ENCODE assay signal across 7 cellular contexts in the genomic region with DNA sequence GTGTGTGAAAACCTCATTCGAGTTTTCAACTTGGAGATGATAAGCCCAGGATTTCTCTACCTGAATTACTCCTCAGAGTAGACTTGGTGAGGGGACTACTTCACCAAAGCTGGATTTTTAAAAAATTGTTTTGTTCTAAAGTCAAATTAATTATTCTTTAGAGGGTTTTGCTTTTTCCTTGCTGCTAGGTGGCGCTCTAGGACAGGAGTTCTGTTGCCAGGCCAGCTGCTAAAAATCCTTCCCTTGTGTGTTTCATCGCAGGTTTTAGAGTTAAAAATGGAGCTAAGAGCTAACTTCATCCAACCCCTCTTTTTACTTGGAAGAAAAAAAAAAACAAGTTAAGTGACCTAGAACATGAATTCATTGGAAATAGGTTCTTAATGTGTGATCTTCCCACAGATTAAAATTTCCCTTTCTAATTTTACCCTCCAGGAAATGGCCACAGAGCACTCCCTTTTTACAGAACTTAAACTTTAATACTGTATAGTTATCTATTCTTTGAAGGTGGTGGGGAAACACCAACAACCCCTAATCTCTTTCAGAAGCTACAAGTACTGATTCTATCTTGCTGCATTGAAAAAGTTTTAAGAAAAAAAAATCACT. TPM values are rescaled to one million over a fixed set of nuclear protein-coding genes. Genes with fewer than 3 reads are reported as not detected.
A peak's percentile ranks its signal among the peaks of the same experiment; 100 is the strongest.
DNase-seq lines count a peak whose midpoint lies in the region; ATAC-seq and TF ChIP-seq lines count a peak whose summit lies in the region.

No MANE protein-coding gene starts in this region.

- no peaks in the 10 kb centered on the region for H4K20me1 ChIP-seq in MM.1S (ENCODE audit: insufficient read depth, low read length)
- no peaks in the 10 kb centered on the region for H4K20me1 ChIP-seq in hepatocyte (ENCODE audit: insufficient read depth, poor library complexity, severe bottlenecking)

- TF ChIP-seq CTCF in GM06990 (IDR thresholded peaks at IDR 0.05; ENCODE audit: insufficient read depth, low read length, poor library complexity, severe bottlenecking) (peak; percentile 72), MM.1S (IDR thresholded peaks at IDR 0.05; ENCODE audit: low read length) (peak; percentile 89), hepatocyte (IDR thresholded peaks at IDR 0.05; ENCODE audit: poor library complexity) (peak; percentile 86)

- no peaks in the 10 kb centered on the region for H3K9me3 ChIP-seq in MM.1S (replicated peaks; ENCODE audit: insufficient read depth, low read length)
- no peaks in the 10 kb centered on the region for H3K9me3 ChIP-seq in hepatocyte (ENCODE audit: low read depth)

- no peak overlapping the region for H3K9ac ChIP-seq in MM.1S (ENCODE audit: low read length)

- H3K36me3 ChIP-seq in GM06990 (ENCODE audit: control insufficient read depth, insufficient read depth, low read length) (no peaks in the 10 kb centered on the region), MM.1S (replicated peaks; ENCODE audit: insufficient read depth, low read length) (no peaks in the 10 kb centered on the region), hepatocyte (replicated peaks; ENCODE audit: insufficient read depth, low read depth) (no peaks in the 10 kb centered on the region)

- H3K27ac ChIP-seq in MM.1S (ENCODE audit: low read length), result no peak overlapping the region
- no peak overlapping the region for H3K27ac ChIP-seq in hepatocyte

- WGBS in hepatocyte (ENCODE audit: low lambda C conversion rate, missing lambda C conversion rate), result 5% methylated on average over 3 of the region's 3 CpGs

- ATAC-seq in HG03469 (IDR thresholded peaks at IDR 0.05; ENCODE audit: unreplicated experiment), result no peak

- H3K4me2 ChIP-seq in MM.1S (ENCODE audit: low read depth, low read length) (no peak overlapping the region), hepatocyte (no peak overlapping the region)

- no peaks in the 10 kb centered on the region for H3F3A ChIP-seq in MM.1S (ENCODE audit: insufficient read depth, low read length)

- H2AFZ ChIP-seq in MM.1S (ENCODE audit: low read length) (0 out of 2 replicates have a peak overlapping the region, but pooled peaks have one; percentile 10), hepatocyte (no peak overlapping the region)

- no peaks in the 10 kb centered on the region for H3K79me2 ChIP-seq in MM.1S (ENCODE audit: low read length)
- no peaks in the 10 kb centered on the region for H3K79me2 ChIP-seq in hepatocyte

- H3K27me3 ChIP-seq in GM06990 (replicated peaks; ENCODE audit: control insufficient read depth, insufficient read depth, low read length), result no peaks in the 10 kb centered on the region
- no peaks in the 10 kb centered on the region for H3K27me3 ChIP-seq in MM.1S (replicated peaks; ENCODE audit: insufficient read depth, low read length)
- no peaks in the 10 kb centered on the region for H3K27me3 ChIP-seq in hepatocyte

- 0 out of 2 replicates have a peak, but pooled peaks cover 3% of the 10 kb centered on the region for H3K4me1 ChIP-seq in MM.1S (ENCODE audit: low read length)
- H3K4me1 ChIP-seq in hepatocyte (ENCODE audit: insufficient read depth), result no peaks in the 10 kb centered on the region

- DNase-seq in GM06990 (ENCODE audit: extremely low read depth, insufficient read length), result peak; percentile 36
- DNase-seq in MM.1S, result peak; percentile 67
- peak; percentile 75 for DNase-seq in SK-MEL-5 (ENCODE audit: low read depth, low spot score)
- peak; percentile 34 for DNase-seq in activated naive CD8-positive, alpha-beta T cell treated with anti-CD3 and anti-CD28 coated beads, Interleukin-2, amount 50 U/mL, for 16 hours (ENCODE audit: low read depth, low spot score)
- peak; percentile 80 for DNase-seq in hepatocyte (ENCODE audit: low spot score)
- DNase-seq in stimulated activated CD4-positive, alpha-beta T cell treated with anti-CD3 and anti-CD28 coated beads, Interleukin-12 subunit alpha, Interleukin-12 subunit beta, amount 100 ng/mL, for 4 hours, result peak; percentile 39

- H3K4me3 ChIP-seq in GM06990 (replicated peaks; ENCODE audit: low read depth, low read length) (no peak overlapping the region), MM.1S (ENCODE audit: low read length) (no peak overlapping the region), hepatocyte (no peak overlapping the region)

- H3K9me2 ChIP-seq in MM.1S (replicated peaks; ENCODE audit: insufficient read depth, low read length) (no peaks in the 10 kb centered on the region), hepatocyte (replicated peaks; ENCODE audit: insufficient read depth) (no peaks in the 10 kb centered on the region)

- in situ Hi-C loops in SK-MEL-5 (cut with HindIII; ENCODE audit: low pct_unique_long_range_greater_than_20kb, low sequenced_read_pairs), result no loop called here

RNA-seq across cellular contexts. Expression of gene FAM163A, which starts 36.7 kb away (rescaled TPM):
- not detected in 2 replicates for total RNA-seq in SK-MEL-5 (2014; rRNA removed; shearing (Covaris generic))
- polyA plus RNA-seq in SK-MEL-5 (2015; cell fraction: cytosol; rRNA removed), result not detected in 2 replicates
- not detected in 2 replicates for polyA plus RNA-seq in SK-MEL-5 (2015; cell fraction: nucleus; rRNA removed)
- 0.12 and 0.43 TPM in 2 replicates for total RNA-seq in hepatocyte
- 0.87 and 2.2 TPM in 2 replicates for polyA plus RNA-seq in hepatocyte
